Comparison of ENCODE assay signal across 1 cellular context in genomic region chr6:149965191-149966020, GRCh38.
TF ChIP-seq lines count a peak whose summit lies in the region.

No MANE protein-coding gene starts in this region.

TF ChIP-seq in K562, 482 proteins besides CTCF, POLR2A, EP300 and RAD21:
- TF ChIP-seq ZBTB33 (CRISPR knock-in tag; IDR thresholded peaks at IDR 0.05) (peak; percentile 80; the same call in 1 of the 2 replicates), KDM4B (IDR thresholded peaks at IDR 0.05; ENCODE audit: borderline replicate concordance in 2 of 2, low read depth in 1 of 2) (no peak)
